Comparison of ENCODE assay signal across 16 cellular contexts in genomic region chr13:40136896-40137295, GRCh38.
"Had no signal": no experiment of that assay in that cellular context is flagged by ENCODE, and none has a peak within 500 bp of the region (broad histone marks: within the 10 kb centered on the region; RNA-seq: fewer than 3 reads in every experiment).

No MANE protein-coding gene starts in this region.

- H3K27me3 Mint-ChIP-seq: naive thymus-derived CD8-positive, alpha-beta T cell had no signal

- H3K4me3 ChIP-seq: dorsolateral prefrontal cortex, heart right ventricle, mucosa of descending colon, right atrium auricular region, thoracic aorta, transverse colon had no signal

- H3K36me3 ChIP-seq: heart right ventricle, right atrium auricular region, thoracic aorta, transverse colon had no signal

- H3K9me3 Mint-ChIP-seq: naive thymus-derived CD8-positive, alpha-beta T cell had no signal

- H3K36me3 Mint-ChIP-seq: naive thymus-derived CD8-positive, alpha-beta T cell had no signal

- H3K4me1 ChIP-seq: right atrium auricular region, transverse colon had no signal

- H3K4me3 Mint-ChIP-seq: naive thymus-derived CD8-positive, alpha-beta T cell; stimulated activated naive CD8-positive, alpha-beta T cell treated with anti-CD3 and anti-CD28 coated beads, Interleukin-15, amount 100 ng/mL, for 72 hours had no signal

- H3K9me3 ChIP-seq: heart right ventricle, mucosa of descending colon, right atrium auricular region, thoracic aorta, transverse colon had no signal

- ATAC-seq: heart right ventricle; mucosa of descending colon; naive thymus-derived CD8-positive, alpha-beta T cell had no signal

- H3K27ac ChIP-seq: dorsolateral prefrontal cortex, heart right ventricle, right atrium auricular region, thoracic aorta, transverse colon had no signal

- H3K27me3 ChIP-seq: dorsolateral prefrontal cortex, heart right ventricle, right atrium auricular region, transverse colon had no signal

- DNase-seq: cortex of kidney; dorsolateral prefrontal cortex; effector CD8-positive, alpha-beta T cell; heart right ventricle; hypothalamus; kidney glomerular epithelial cell; mammary epithelial cell; mucosa of descending colon; naive thymus-derived CD8-positive, alpha-beta T cell; posterior cingulate gyrus; small intestine; stimulated activated CD4-positive, alpha-beta T cell treated with anti-CD3 and anti-CD28 coated beads, Interleukin-12 subunit alpha, Interleukin-12 subunit beta, amount 100 ng/mL, for 4 hours; transverse colon had no signal
